In genomic region chr21:29943885-29944284, GRCh38 we compare ENCODE assay signal across 21 cellular contexts. TPM values are rescaled to one million over a fixed set of nuclear protein-coding genes. Genes with fewer than 3 reads are reported as not detected.
DNase-seq lines count a peak whose midpoint lies in the region; ATAC-seq and TF ChIP-seq lines count a peak whose summit lies in the region.
"Had no signal": no experiment of that assay in that cellular context is flagged by ENCODE, and none has a peak within 500 bp of the region (broad histone marks: within the 10 kb centered on the region; RNA-seq: fewer than 3 reads in every experiment).

No MANE protein-coding gene starts in this region.

- H3K4me1 Mint-ChIP-seq in HFFc6 (ENCODE audit: low read depth), result no peaks in the 10 kb centered on the region

- no peak overlapping the region for H3K27ac Mint-ChIP-seq in HFFc6
- H3K27ac Mint-ChIP-seq: naive thymus-derived CD4-positive, alpha-beta T cell had no signal

- peak; percentile 11 for TF ChIP-seq CTCF in HFF-Myc (IDR thresholded peaks at IDR 0.05; ENCODE audit: low read depth, low read length, missing control alignments)
- TF ChIP-seq CTCF in astrocyte of the cerebellum (IDR thresholded peaks at IDR 0.05; ENCODE audit: low read depth, low read length, missing control alignments), result peak; percentile 43
- TF ChIP-seq CTCF in left lung (IDR thresholded peaks at IDR 0.05), result no peak
- no peak for TF ChIP-seq CTCF in HFFc6 (IDR thresholded peaks at IDR 0.05)

- H3K27me3 Mint-ChIP-seq in HFFc6 (ENCODE audit: insufficient read depth), result no peaks in the 10 kb centered on the region; the same call in 1 of the 2 replicates

- intact Hi-C loops in left lung (cut with DNase I), result no loop called here
- intact Hi-C loops in sciatic nerve (cut with DNase I), result no loop called here

- DNase-seq in COLO829 (ENCODE audit: low spot score), result peak; percentile 4
- DNase-seq in HFF-Myc (ENCODE audit: extremely low read depth, low read depth), result no peak
- DNase-seq in astrocyte of the cerebellum (ENCODE audit: low read depth), result no peak
- DNase-seq in iPS-NIHi7 (ENCODE audit: extremely low spot score), result peak; percentile 16
- no peak for DNase-seq in left lung
- no peak for DNase-seq in sciatic nerve (ENCODE audit: low spot score)
- no peak for DNase-seq in activated CD4-positive, alpha-beta T cell treated with anti-CD3 and anti-CD28 coated beads for 48 hours
- DNase-seq in HFFc6, result no peak
- DNase-seq: activated CD4-positive, alpha-beta T cell treated with anti-CD3 and anti-CD28 coated beads for 1 hour; activated CD8-positive, alpha-beta memory T cell treated with anti-CD3 and anti-CD28 coated beads, Interleukin-2, amount 50 U/mL, for 4 hours; activated naive CD4-positive, alpha-beta T cell treated with Interleukin-2 at 50 U/mL for 16 hours; body of pancreas; DMS153; Karpas-422; lower lobe of right lung; naive thymus-derived CD4-positive, alpha-beta T cell; NCI-H1436; retina; RPMI8226 had no signal

- H3K4me3 Mint-ChIP-seq in HFFc6, result no peak overlapping the region
- H3K4me3 Mint-ChIP-seq: naive thymus-derived CD4-positive, alpha-beta T cell had no signal

- ATAC-seq in left lung (no peak), sciatic nerve (no peak)
- ATAC-seq: body of pancreas; lower lobe of right lung; naive thymus-derived CD4-positive, alpha-beta T cell had no signal

- H3K27me3 ChIP-seq in left lung, result peaks cover 23 to 32% of the 10 kb centered on the region in 2 donors

- no peaks in the 10 kb centered on the region; the same call in 1 of the 2 replicates for H3K36me3 Mint-ChIP-seq in HFFc6 (ENCODE audit: low read depth)

- no peaks in the 10 kb centered on the region for H3K9me3 ChIP-seq in left lung
- H3K9me3 ChIP-seq: body of pancreas, lower lobe of right lung, suprapubic skin had no signal

- in situ Hi-C loops in astrocyte of the cerebellum (cut with HindIII; ENCODE audit: low sequenced_read_pairs), result no loop called here

- no peaks in the 10 kb centered on the region for H3K4me1 ChIP-seq in left lung

- H3K9me3 Mint-ChIP-seq in HFFc6, result peaks cover 52% of the 10 kb centered on the region

- H3K4me3 ChIP-seq in HFF-Myc (replicated peaks; ENCODE audit: low read depth, low read length) (no peak overlapping the region), astrocyte of the cerebellum (ENCODE audit: low read depth, low read length) (no peak overlapping the region), left lung (no peak overlapping the region)
- H3K4me3 ChIP-seq: body of pancreas, lower lobe of right lung, suprapubic skin had no signal

- no peaks in the 10 kb centered on the region for H3K36me3 ChIP-seq in left lung
- H3K36me3 ChIP-seq: lower lobe of right lung, suprapubic skin had no signal

- H3K27ac ChIP-seq in left lung, result no peak overlapping the region
- H3K27ac ChIP-seq: body of pancreas, lower lobe of right lung, suprapubic skin had no signal

RNA-seq across cellular contexts. Expression of gene GRIK1, which starts 4.1 kb away (rescaled TPM):
- total RNA-seq in left lung (not detected), sciatic nerve (4.6 TPM)
- not detected for total RNA-seq in HFFc6 (2021; fragmentation: NEBNext Ultra II Directional; extraction: Animal tissue kit (Norgen Biotek cat#: 25700))
- total RNA-seq: lower lobe of right lung; T-helper 1 cell treated with Interleukin-12 subunit alpha and Interleukin-12 subunit beta and Interleukin-4 antibody, amounts not matched to agents 30 ng/mL and 1 ng/mL, for 36 hours had no signal

Comparison
In these comparisons a context has a peak if more than half of its experiments do, and no peak if none do; other contexts are left out.
1. DNase-seq: peak in COLO829 (single experiment) and iPS-NIHi7 (single experiment); none in HFF-Myc (single experiment), astrocyte of the cerebellum (single experiment), left lung (0 of 2), sciatic nerve (single experiment), activated CD4-positive, alpha-beta T cell treated with anti-CD3 and anti-CD28 coated beads for 48 hours (single experiment) and HFFc6 (single experiment).
2. CTCF ChIP-seq: peak in HFF-Myc (single experiment) and astrocyte of the cerebellum (single experiment); none in left lung (0 of 2) and HFFc6 (single experiment).